In the genomic region with DNA sequence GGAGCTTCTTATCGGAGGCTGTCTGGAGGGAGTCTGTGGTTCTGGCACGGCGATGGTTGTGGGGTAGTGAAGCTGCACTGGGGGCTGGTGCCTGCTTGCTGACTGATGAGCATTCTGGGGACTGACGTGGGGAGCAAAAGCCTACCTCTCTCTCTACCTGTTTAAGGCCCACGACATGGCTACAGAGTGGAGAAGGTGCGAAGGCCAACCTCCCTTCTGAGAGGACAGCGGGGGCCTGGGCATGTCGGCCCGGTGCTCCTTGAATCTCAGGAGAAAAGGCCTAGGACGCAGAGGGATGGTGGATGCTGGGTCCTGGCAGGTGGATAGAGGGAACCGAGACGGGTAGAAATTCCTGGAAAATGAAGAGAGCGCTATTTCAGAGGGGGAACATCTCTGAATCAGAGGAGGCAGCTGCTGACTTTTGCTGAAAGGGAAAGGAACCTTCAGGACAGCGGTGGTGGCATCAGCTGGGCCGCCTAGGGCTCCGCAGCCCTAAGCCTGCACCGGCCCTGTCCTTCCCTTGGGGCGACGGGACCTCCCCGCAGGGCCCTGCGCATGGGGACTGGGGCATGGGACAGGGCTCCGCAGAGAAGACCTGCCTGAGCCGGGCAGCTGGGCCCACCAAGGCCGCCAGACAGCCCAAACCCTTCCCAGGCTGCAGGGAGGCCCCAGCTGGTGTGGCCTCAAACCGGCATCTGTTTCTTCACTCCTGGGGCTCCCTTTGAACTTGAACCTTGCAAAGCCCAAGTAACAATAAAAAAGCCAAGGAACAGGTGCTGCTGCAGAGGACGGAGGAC, we compare ENCODE assay signal across 12 cellular contexts. TPM values are rescaled to one million over a fixed set of nuclear protein-coding genes. Genes with fewer than 3 reads are reported as not detected.
A peak's percentile ranks its signal among the peaks of the same experiment; 100 is the strongest.
DNase-seq lines count a peak whose midpoint lies in the region; ATAC-seq and TF ChIP-seq lines count a peak whose summit lies in the region.
"Had no signal": no experiment of that assay in that cellular context is flagged by ENCODE, and none has a peak within 500 bp of the region (broad histone marks: within the 10 kb centered on the region; RNA-seq: fewer than 3 reads in every experiment).

No MANE protein-coding gene starts in this region.

- no peak for TF ChIP-seq POLR2A in gastroesophageal sphincter (IDR thresholded peaks at IDR 0.05)
- TF ChIP-seq POLR2A in thyroid gland (IDR thresholded peaks at IDR 0.05), result no peak

- DNase-seq in AG10803 (ENCODE audit: low read depth) (no peak), SK-N-MC (ENCODE audit: low read depth, low spot score) (no peak), skeletal muscle cell (ENCODE audit: low read depth) (no peak), thyroid gland (no peak), ureter (ENCODE audit: low spot score) (no peak)
- no peak for DNase-seq in activated CD4-positive, alpha-beta T cell treated with anti-CD3 and anti-CD28 coated beads for 48 hours
- DNase-seq: cortex of kidney, midbrain, NCI-H1105 treated with DMSO at 0.1 percent for 48 hours had no signal

- peak overlapping the region; percentile 7 for H3K9ac ChIP-seq in SK-N-MC (ENCODE audit: insufficient read length)

- TF ChIP-seq CTCF in AG10803 (conservative IDR thresholded peaks at IDR 0.05; ENCODE audit: low read length) (no peak), gastroesophageal sphincter (IDR thresholded peaks at IDR 0.05) (no peak), thyroid gland (IDR thresholded peaks at IDR 0.05) (no peak)

- H3K4me1 ChIP-seq in gastroesophageal sphincter (peaks cover 0 to 59% (median 22%) of the 10 kb centered on the region in 3 donors), thyroid gland (peaks cover 0 to 7% of the 10 kb centered on the region in 2 donors)

- WGBS in gastroesophageal sphincter (ENCODE audit: low coverage in 1 of 2), 2 donors, result 75 to 91% methylated on average over 2 to 4 of the region's 26 CpGs
- WGBS in thyroid gland, 2 donors, result 91 to 94% methylated on average over 22 to 25 of the region's 26 CpGs

- H3K36me3 ChIP-seq in SK-N-MC (ENCODE audit: insufficient read depth, low read length) (no peaks in the 10 kb centered on the region), gastroesophageal sphincter (no peaks in the 10 kb centered on the region), thyroid gland (no peaks in the 10 kb centered on the region)

- H3K9me3 ChIP-seq in SK-N-MC (ENCODE audit: low read depth, low read length) (no peaks in the 10 kb centered on the region), gastroesophageal sphincter (no peaks in the 10 kb centered on the region), thyroid gland (no peaks in the 10 kb centered on the region)

- H3K27me3 ChIP-seq in gastroesophageal sphincter, result no peaks in the 10 kb centered on the region
- no peaks in the 10 kb centered on the region for H3K27me3 ChIP-seq in thyroid gland

- TF ChIP-seq EP300 in gastroesophageal sphincter (IDR thresholded peaks at IDR 0.05), result no peak

- H3K27ac ChIP-seq in SK-N-MC (peak overlapping the region; percentile 86), gastroesophageal sphincter (peak overlapping the region in 3 of 4 donors; percentile 79 to 85 (median 82)), thyroid gland (no peak overlapping the region)

- H3K4me3 ChIP-seq in AG10803 (ENCODE audit: low read length) (0 out of 2 replicates have a peak overlapping the region, but pooled peaks have one; percentile 12), SK-N-MC (peak overlapping the region; percentile 44; the same call in 1 of the 2 replicates), gastroesophageal sphincter (no peak overlapping the region), skeletal muscle cell (ENCODE audit: low read depth, low read length) (peak overlapping the region; percentile 13), thyroid gland (replicated peaks in 1 of 3) (no peak overlapping the region)

- ATAC-seq in gastroesophageal sphincter, result no peak
- no peak for ATAC-seq in HG02798 (IDR thresholded peaks at IDR 0.05; ENCODE audit: poor library complexity, unreplicated experiment)

- intact Hi-C loops in thyroid gland (cut with DNase I), result no loop called here

RNA-seq across cellular contexts. Expression of a gene that starts 35.0 kb away (rescaled TPM):
- 100 to 1,000 TPM in 1 of 4 donors, 10 to 100 TPM in 3; 16.8 to 189 (median 38.4) TPM for total RNA-seq in gastroesophageal sphincter
- total RNA-seq in thyroid gland, result 10 to 100 TPM; 15.2 to 99.7 (median 46.0) TPM
- total RNA-seq in ureter, result 6.6 TPM
- total RNA-seq: T-cell had no signal

Comparison
In these comparisons a context has a peak if more than half of its experiments do, and no peak if none do; other contexts are left out.
1. H3K4me3 ChIP-seq: peak in AG10803 (single experiment), SK-N-MC (single experiment) and skeletal muscle cell (single experiment); none in gastroesophageal sphincter (0 of 2) and thyroid gland (0 of 3).
2. H3K27ac ChIP-seq: peak in SK-N-MC (single experiment) and gastroesophageal sphincter (3 of 4); none in thyroid gland (0 of 3).